In the genomic region with DNA sequence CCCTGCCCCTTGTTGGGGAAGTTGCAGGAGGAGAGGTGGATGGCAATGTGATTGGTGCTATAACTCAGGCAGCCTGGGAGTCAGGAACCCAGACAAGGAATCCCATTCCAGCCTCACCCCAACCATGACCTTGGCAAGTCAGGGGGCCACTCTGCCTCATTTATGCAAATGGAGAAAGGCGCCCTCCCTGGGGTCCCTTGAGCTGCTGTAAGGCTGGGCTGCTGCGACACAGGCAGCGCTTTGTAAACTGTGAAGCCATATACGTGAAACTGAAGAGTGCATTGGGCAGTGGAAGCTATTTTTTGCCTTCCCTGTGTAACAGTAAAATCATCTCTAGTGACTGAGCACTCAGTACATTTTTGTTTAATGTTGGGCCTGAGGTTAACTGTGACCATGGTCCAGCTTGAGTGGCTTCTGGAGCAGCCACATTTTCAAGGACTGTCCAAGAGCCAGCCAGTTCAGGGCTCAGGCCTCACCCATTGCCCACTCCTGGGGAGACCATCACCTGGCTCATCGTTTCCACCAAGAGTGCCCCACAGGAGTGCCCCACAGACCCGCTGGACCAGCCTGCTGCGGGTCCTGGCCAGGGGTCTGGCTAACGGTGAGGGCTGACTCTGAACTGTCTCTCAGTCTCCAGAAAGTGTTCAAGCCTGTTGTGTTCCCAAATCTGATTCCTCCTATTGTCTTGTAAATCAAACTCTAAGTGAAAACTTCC, we compare ENCODE assay signal across 27 cellular contexts. TPM values are rescaled to one million over a fixed set of nuclear protein-coding genes. Genes with fewer than 3 reads are reported as not detected.
"Had no signal": no experiment of that assay in that cellular context is flagged by ENCODE, and none has a peak within 500 bp of the region (broad histone marks: within the 10 kb centered on the region; RNA-seq: fewer than 3 reads in every experiment).

No MANE protein-coding gene starts in this region.

- H3K27ac Mint-ChIP-seq: activated B cell treated with CpG ODN at 0.5 μM for 24 hours; activated CD4-positive, alpha-beta memory T cell treated with anti-CD3 and anti-CD28 coated beads, Interleukin-2, amount 10 ng/mL, durations not matched to agents 7 days and 5 days; activated naive CD4-positive, alpha-beta T cell treated with anti-CD3 and anti-CD28 coated beads, Interleukin-2, amount 50 U/mL, for 24 hours; activated T-helper 1 cell treated with anti-CD3 and anti-CD28 coated beads, Interleukin-12 subunit alpha, Interleukin-12 subunit beta, Interleukin-2, Interleukin-4 antibody, amounts not matched to agents 30 ng/mL and 10 ng/mL and 1 ng/mL, durations not matched to agents 14 hours and 24 hours and 36 hours; effector memory CD8-positive, alpha-beta T cell; naive B cell; stimulated activated memory B cell treated with anti-CD40 and anti-IgM and Interleukin-4, amounts not matched to agents 10 μg/mL and 1 μg/mL and 100 μg/mL, for 72 hours; T-helper 1 cell treated with Interleukin-12 subunit alpha and Interleukin-12 subunit beta and Interleukin-4 antibody, amounts not matched to agents 30 μg/mL and 1 μg/mL, for 36 hours had no signal

- DNase-seq: activated B cell treated with CpG ODN at 0.5 μM for 24 hours; activated CD4-positive, alpha-beta memory T cell treated with anti-CD3 and anti-CD28 coated beads, Interleukin-2, amount 10 ng/mL, durations not matched to agents 7 days and 5 days; activated CD4-positive, alpha-beta T cell treated with anti-CD3 and anti-CD28 coated beads for 4 hours; activated gamma-delta T cell; aorta; effector memory CD8-positive, alpha-beta T cell; heart right ventricle; kidney glomerular epithelial cell; left lung; naive B cell; occipital lobe; stomach; T1000; transverse colon; uterus had no signal

- H3K4me3 Mint-ChIP-seq: activated B cell treated with CpG ODN at 0.5 μM for 24 hours; activated CD4-positive, alpha-beta memory T cell treated with anti-CD3 and anti-CD28 coated beads, Interleukin-2, amount 10 ng/mL, durations not matched to agents 7 days and 5 days; activated naive CD4-positive, alpha-beta T cell treated with anti-CD3 and anti-CD28 coated beads, Interleukin-2, amount 50 U/mL, for 24 hours; activated T-helper 1 cell treated with anti-CD3 and anti-CD28 coated beads, Interleukin-12 subunit alpha, Interleukin-12 subunit beta, Interleukin-2, Interleukin-4 antibody, amounts not matched to agents 30 ng/mL and 10 ng/mL and 1 ng/mL, durations not matched to agents 14 hours and 24 hours and 36 hours; brain; effector memory CD8-positive, alpha-beta T cell; naive B cell; neural crest cell; stimulated activated memory B cell treated with anti-CD40 and anti-IgM and Interleukin-4, amounts not matched to agents 10 μg/mL and 1 μg/mL and 100 μg/mL, for 72 hours; T-helper 1 cell treated with Interleukin-12 subunit alpha and Interleukin-12 subunit beta and Interleukin-4 antibody, amounts not matched to agents 30 μg/mL and 1 μg/mL, for 36 hours had no signal

- H3K27me3 ChIP-seq: heart right ventricle, left lung, right lobe of liver, stomach, transverse colon, uterus had no signal

- H3K4me1 ChIP-seq: heart right ventricle, left lung, right lobe of liver, transverse colon, uterus had no signal

- H3K36me3 ChIP-seq: right lobe of liver, transverse colon, uterus had no signal

- H3K4me3 ChIP-seq: heart right ventricle, left lung, lung, right lobe of liver, skin epidermis, stomach, transverse colon, uterus had no signal

- H3K27ac ChIP-seq: epithelial cell of prostate, heart right ventricle, left lung, right lobe of liver, skin epidermis, stomach, transverse colon, uterus had no signal

- H3K9me3 Mint-ChIP-seq: activated B cell treated with CpG ODN at 0.5 μM for 24 hours; activated CD4-positive, alpha-beta memory T cell treated with anti-CD3 and anti-CD28 coated beads, Interleukin-2, amount 10 ng/mL, durations not matched to agents 7 days and 5 days; activated naive CD4-positive, alpha-beta T cell treated with anti-CD3 and anti-CD28 coated beads, Interleukin-2, amount 50 U/mL, for 24 hours; activated T-helper 1 cell treated with anti-CD3 and anti-CD28 coated beads, Interleukin-12 subunit alpha, Interleukin-12 subunit beta, Interleukin-2, Interleukin-4 antibody, amounts not matched to agents 30 ng/mL and 10 ng/mL and 1 ng/mL, durations not matched to agents 14 hours and 24 hours and 36 hours; effector memory CD8-positive, alpha-beta T cell; neural crest cell; stimulated activated memory B cell treated with anti-CD40 and anti-IgM and Interleukin-4, amounts not matched to agents 10 μg/mL and 1 μg/mL and 100 μg/mL, for 72 hours; T-helper 1 cell treated with Interleukin-12 subunit alpha and Interleukin-12 subunit beta and Interleukin-4 antibody, amounts not matched to agents 30 μg/mL and 1 μg/mL, for 36 hours had no signal

- ATAC-seq: effector memory CD8-positive, alpha-beta T cell; heart right ventricle; left lung; right lobe of liver; stimulated activated memory B cell treated with anti-CD40 and anti-IgM and Interleukin-4, amounts not matched to agents 10 μg/mL and 1 μg/mL and 100 μg/mL, for 72 hours had no signal

- H3K36me3 Mint-ChIP-seq: naive B cell had no signal

- H3K4me1 Mint-ChIP-seq: activated B cell treated with CpG ODN at 0.5 μM for 24 hours; activated CD4-positive, alpha-beta memory T cell treated with anti-CD3 and anti-CD28 coated beads, Interleukin-2, amount 10 ng/mL, durations not matched to agents 7 days and 5 days; activated naive CD4-positive, alpha-beta T cell treated with anti-CD3 and anti-CD28 coated beads, Interleukin-2, amount 50 U/mL, for 24 hours; brain; naive B cell had no signal

- H3K9me3 ChIP-seq: heart right ventricle, left lung, right lobe of liver, stomach, transverse colon, uterus had no signal

- H3K27me3 Mint-ChIP-seq: activated B cell treated with CpG ODN at 0.5 μM for 24 hours; activated CD4-positive, alpha-beta memory T cell treated with anti-CD3 and anti-CD28 coated beads, Interleukin-2, amount 10 ng/mL, durations not matched to agents 7 days and 5 days; activated naive CD4-positive, alpha-beta T cell treated with anti-CD3 and anti-CD28 coated beads, Interleukin-2, amount 50 U/mL, for 24 hours; brain; naive B cell; stimulated activated memory B cell treated with anti-CD40 and anti-IgM and Interleukin-4, amounts not matched to agents 10 μg/mL and 1 μg/mL and 100 μg/mL, for 72 hours had no signal

RNA-seq across cellular contexts. Expression of a gene that starts 51.8 kb away (rescaled TPM):
- total RNA-seq: activated T-helper 1 cell treated with anti-CD3 and anti-CD28 coated beads, Interleukin-12 subunit alpha, Interleukin-12 subunit beta, Interleukin-2, Interleukin-4 antibody, amounts not matched to agents 30 ng/mL and 10 ng/mL and 1 ng/mL, durations not matched to agents 14 hours and 24 hours and 36 hours; dermis microvascular lymphatic vessel endothelial cell had no signal

RNA-seq across cellular contexts. Expression of a gene that starts 52.1 kb away (rescaled TPM):
- total RNA-seq: mesenteric fat pad had no signal
